Comparison of ENCODE assay signal across 22 cellular contexts in the genomic region with DNA sequence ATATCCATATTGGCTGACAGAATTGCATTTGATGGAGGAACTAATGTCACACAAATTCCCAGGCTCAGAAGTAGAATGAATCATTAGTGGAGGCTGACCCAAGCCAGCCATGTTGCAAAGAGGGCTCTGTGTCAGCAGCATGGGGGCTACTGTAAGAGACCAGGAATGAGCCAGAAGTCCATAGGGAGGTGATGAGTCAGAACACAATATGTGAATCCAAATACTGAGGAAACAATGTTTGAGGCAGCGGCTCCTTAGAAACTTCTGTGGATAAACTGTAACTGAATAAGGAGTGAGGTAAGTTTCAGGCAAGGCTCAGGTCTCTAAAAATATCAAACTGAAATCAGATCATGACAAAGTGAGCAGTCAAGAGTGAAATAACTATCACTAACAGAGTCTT.
DNase-seq lines count a peak whose midpoint lies in the region; ATAC-seq and TF ChIP-seq lines count a peak whose summit lies in the region.
"Had no signal": no experiment of that assay in that cellular context is flagged by ENCODE, and none has a peak within 500 bp of the region (broad histone marks: within the 10 kb centered on the region; RNA-seq: fewer than 3 reads in every experiment).

No MANE protein-coding gene starts in this region.

- H3K4me1 Mint-ChIP-seq in osteocyte (ENCODE audit: unreplicated experiment): peaks cover 29% of the 10 kb centered on the region
- no peaks in the 10 kb centered on the region for H3K4me1 Mint-ChIP-seq in T-helper 2 cell treated with Interferon-gamma antibody and Interleukin-4, amounts not matched to agents 5 μg/mL and 100 μg/mL, for 36 hours (ENCODE audit: low read depth)
- H3K4me1 Mint-ChIP-seq: activated CD4-positive, alpha-beta T cell treated with anti-CD3 and anti-CD28 coated beads for 36 hours had no signal

- DNase-seq in ELR (ENCODE audit: low read depth): peak; percentile 6
- DNase-seq in T1000 (lab: John Stamatoyannopoulos, UW): peak; percentile 31
- peak; percentile 18 for DNase-seq in fibroblast of pulmonary artery (ENCODE audit: low read depth)
- no peak for DNase-seq in osteocyte (ENCODE audit: extremely low spot score, unreplicated experiment)
- no peak for DNase-seq in NCI-H1105 treated with DMSO at 0.1 percent for 48 hours (lab: John Stamatoyannopoulos, UW)
- DNase-seq in left ventricle myocardium superior: no peak
- no peak for DNase-seq in T-helper 2 cell treated with Interferon-gamma antibody and Interleukin-4, amounts not matched to agents 5 μg/mL and 100 μg/mL, for 36 hours (ENCODE audit: low spot score)
- DNase-seq in NCI-H187 treated with DMSO at 0.1 percent for 48 hours (lab: John Stamatoyannopoulos, UW): no peak
- DNase-seq: activated CD4-positive, alpha-beta T cell treated with anti-CD3 and anti-CD28 coated beads for 36 hours; activated CD8-positive, alpha-beta memory T cell treated with anti-CD3 and anti-CD28 coated beads, Interleukin-2, amount 50 U/mL, for 48 hours; activated gamma-delta T cell; anterior cingulate cortex; Calu3; cortex of kidney; erythroblast; heart right ventricle; MM.1S; NCI-H187; retina; T-helper 9 cell had no signal

- no peak overlapping the region for H3K4me3 Mint-ChIP-seq in osteocyte (ENCODE audit: unreplicated experiment)
- H3K4me3 Mint-ChIP-seq in T-helper 2 cell treated with Interferon-gamma antibody and Interleukin-4, amounts not matched to agents 5 μg/mL and 100 μg/mL, for 36 hours: no peak overlapping the region
- H3K4me3 Mint-ChIP-seq: activated CD4-positive, alpha-beta T cell treated with anti-CD3 and anti-CD28 coated beads for 36 hours; memory B cell; natural killer cell treated with Interleukin-12 subunit alpha and Interleukin-12 subunit beta and Interleukin-15 and Interleukin-18, amount 100 ng/mL, for 72 hours had no signal

- H3K27me3 Mint-ChIP-seq in osteocyte (ENCODE audit: unreplicated experiment): no peaks in the 10 kb centered on the region
- H3K27me3 Mint-ChIP-seq in T-helper 2 cell treated with Interferon-gamma antibody and Interleukin-4, amounts not matched to agents 5 μg/mL and 100 μg/mL, for 36 hours (ENCODE audit: low read depth): no peaks in the 10 kb centered on the region
- H3K27me3 Mint-ChIP-seq: memory B cell; natural killer cell treated with Interleukin-12 subunit alpha and Interleukin-12 subunit beta and Interleukin-15 and Interleukin-18, amount 100 ng/mL, for 72 hours had no signal

- TF ChIP-seq CTCF in fibroblast of pulmonary artery (IDR thresholded peaks at IDR 0.05; ENCODE audit: low read length, missing control alignments): no peak
- TF ChIP-seq CTCF in osteocyte (IDR thresholded peaks at IDR 0.05): no peak

- peaks cover 4% of the 10 kb centered on the region for H3K9me3 Mint-ChIP-seq in osteocyte (ENCODE audit: unreplicated experiment)
- no peaks in the 10 kb centered on the region for H3K9me3 Mint-ChIP-seq in T-helper 2 cell treated with Interferon-gamma antibody and Interleukin-4, amounts not matched to agents 5 μg/mL and 100 μg/mL, for 36 hours
- H3K9me3 Mint-ChIP-seq: memory B cell had no signal

- no peak for ATAC-seq in left ventricle myocardium superior
- ATAC-seq: activated CD4-positive, alpha-beta T cell treated with anti-CD3 and anti-CD28 coated beads for 36 hours; heart right ventricle; natural killer cell treated with Interleukin-12 subunit alpha and Interleukin-12 subunit beta and Interleukin-15 and Interleukin-18, amount 100 ng/mL, for 72 hours had no signal

- H3K27ac Mint-ChIP-seq in osteocyte (ENCODE audit: unreplicated experiment): peak overlapping the region; percentile 82
- no peak overlapping the region for H3K27ac Mint-ChIP-seq in T-helper 2 cell treated with Interferon-gamma antibody and Interleukin-4, amounts not matched to agents 5 μg/mL and 100 μg/mL, for 36 hours
- H3K27ac Mint-ChIP-seq: activated CD4-positive, alpha-beta T cell treated with anti-CD3 and anti-CD28 coated beads for 36 hours; memory B cell; natural killer cell treated with Interleukin-12 subunit alpha and Interleukin-12 subunit beta and Interleukin-15 and Interleukin-18, amount 100 ng/mL, for 72 hours had no signal

- intact Hi-C loops in left ventricle myocardium superior (cut with micrococcal nuclease): no loop called here

- H3K36me3 Mint-ChIP-seq in osteocyte (ENCODE audit: unreplicated experiment): no peaks in the 10 kb centered on the region
- no peaks in the 10 kb centered on the region for H3K36me3 Mint-ChIP-seq in T-helper 2 cell treated with Interferon-gamma antibody and Interleukin-4, amounts not matched to agents 5 μg/mL and 100 μg/mL, for 36 hours (ENCODE audit: low read depth)
- H3K36me3 Mint-ChIP-seq: memory B cell; natural killer cell treated with Interleukin-12 subunit alpha and Interleukin-12 subunit beta and Interleukin-15 and Interleukin-18, amount 100 ng/mL, for 72 hours had no signal

- H3K4me3 ChIP-seq in fibroblast of pulmonary artery (replicated peaks; ENCODE audit: low read depth, low read length): no peak overlapping the region
- H3K4me3 ChIP-seq: heart right ventricle had no signal

Comparison
In these comparisons a context has a peak if more than half of its experiments do, and no peak if none do; other contexts are left out.
1. DNase-seq: peak in ELR (single experiment), T1000 (single experiment) and fibroblast of pulmonary artery (single experiment); none in osteocyte (single experiment), NCI-H1105 treated with DMSO at 0.1 percent for 48 hours (single experiment), left ventricle myocardium superior (single experiment), T-helper 2 cell treated with Interferon-gamma antibody and Interleukin-4, amounts not matched to agents 5 μg/mL and 100 μg/mL, for 36 hours (single experiment) and NCI-H187 treated with DMSO at 0.1 percent for 48 hours (single experiment).